Comparison of ENCODE assay signal across 8 cellular contexts in genomic region chr13:33728271-33729037, GRCh38.
DNase-seq lines count a peak whose midpoint lies in the region; ATAC-seq and TF ChIP-seq lines count a peak whose summit lies in the region.

No MANE protein-coding gene starts in this region.

- intact Hi-C loops in body of pancreas (cut with DNase I) = no loop called here
- intact Hi-C loops in sigmoid colon (cut with DNase I) = loop anchor here (10.0 kb wide), 2 partner anchors 504 to 1074 kb away; no protein-coding TSS in a partner anchor

- DNase-seq in CD1c-positive myeloid dendritic cell (ENCODE audit: extremely low spot score) (peak; percentile 77), body of pancreas (peak; percentile 23 to 47 (median 34)), sigmoid colon (peak; percentile 65), NCI-H82 (lab: John Stamatoyannopoulos, UW) (no peak), NCI-H774 (lab: John Stamatoyannopoulos, UW) (no peak), DMS153 treated with DMSO at 0.1 percent for 48 hours (lab: John Stamatoyannopoulos, UW; ENCODE audit: unreplicated experiment) (no peak)

- peaks cover 18% of the 10 kb centered on the region for H3K4me1 ChIP-seq in body of pancreas
- H3K4me1 ChIP-seq in sigmoid colon = peaks cover 0 to 17% (median 10%) of the 10 kb centered on the region in 4 donors

- H3K27me3 ChIP-seq in body of pancreas = no peaks in the 10 kb centered on the region
- H3K27me3 ChIP-seq in sigmoid colon = no peaks in the 10 kb centered on the region

- no peak overlapping the region for H3K4me3 ChIP-seq in body of pancreas
- H3K4me3 ChIP-seq in sigmoid colon = no peak overlapping the region

- TF ChIP-seq EP300 in sigmoid colon (IDR thresholded peaks at IDR 0.05) = no peak

- H3K27ac ChIP-seq in body of pancreas = peak overlapping the region; percentile 6 to 43 (median 18)
- H3K27ac ChIP-seq in sigmoid colon = peak overlapping the region in 2 of 4 donors; percentile 53 to 62

- H3K9me3 ChIP-seq in body of pancreas (no peaks in the 10 kb centered on the region), sigmoid colon (no peaks in the 10 kb centered on the region)

- 58 to 70% methylated on average over 7 of the region's 7 CpGs for WGBS in body of pancreas, 2 donors
- WGBS in sigmoid colon, 2 donors = 50 to 60% methylated on average over 7 of the region's 7 CpGs

- TF ChIP-seq POLR2A in body of pancreas (IDR thresholded peaks at IDR 0.05) = no peak
- TF ChIP-seq POLR2A in sigmoid colon (IDR thresholded peaks at IDR 0.05) = no peak

- ATAC-seq in GM19452 (IDR thresholded peaks at IDR 0.05; ENCODE audit: unreplicated experiment) (peak; percentile 84), HG03342 (IDR thresholded peaks at IDR 0.05; ENCODE audit: unreplicated experiment) (peak; percentile 86), body of pancreas (peak; percentile 49)

- no peak for TF ChIP-seq CTCF in body of pancreas (IDR thresholded peaks at IDR 0.05)
- no peak for TF ChIP-seq CTCF in sigmoid colon (IDR thresholded peaks at IDR 0.05)

- H3K36me3 ChIP-seq in body of pancreas (replicated peaks in 1 of 2; ENCODE audit: insufficient read depth in 1 of 2, low read depth in 2 of 2) (no peaks in the 10 kb centered on the region), sigmoid colon (no peaks in the 10 kb centered on the region)

Comparison
In these comparisons a context has a peak if more than half of its experiments do, and no peak if none do; other contexts are left out.
1. DNase-seq: peak in CD1c-positive myeloid dendritic cell (single experiment), body of pancreas (4 of 4) and sigmoid colon (single experiment); none in NCI-H82 (single experiment), NCI-H774 (single experiment) and DMS153 treated with DMSO at 0.1 percent for 48 hours (single experiment).
2. Peak in every context shown above with its lines, with median percentiles within 50 percentile points of each other: ATAC-seq.